ENCODE assay signal across 8 cellular contexts in genomic region chr11:123580557-123581275, GRCh38.
A peak's percentile ranks its signal among the peaks of the same experiment; 100 is the strongest.
DNase-seq lines count a peak whose midpoint lies in the region; ATAC-seq and TF ChIP-seq lines count a peak whose summit lies in the region.

No MANE protein-coding gene starts in this region.

- H3K9me3 ChIP-seq in Loucy (ENCODE audit: insufficient read depth, low read depth, low read length) (no peaks in the 10 kb centered on the region), iPS-20b (ENCODE audit: insufficient read depth, low read depth, low read length) (no peaks in the 10 kb centered on the region)

- H3K27me3 ChIP-seq in GM23338 (ENCODE audit: insufficient read depth) (no peaks in the 10 kb centered on the region), Loucy (ENCODE audit: insufficient read depth, low read length, poor library complexity, severe bottlenecking) (no peaks in the 10 kb centered on the region), iPS-20b (ENCODE audit: insufficient read depth, low read length) (no peaks in the 10 kb centered on the region; the same call in 1 of the 2 replicates)

- H3K9me2 ChIP-seq in GM23338 (ENCODE audit: insufficient read depth) (0 out of 2 replicates have a peak, but pooled peaks cover 5% of the 10 kb centered on the region), Loucy (replicated peaks; ENCODE audit: low read depth, low read length) (no peaks in the 10 kb centered on the region)

- TF ChIP-seq CTCF in GM23338 (conservative IDR thresholded peaks at IDR 0.05; ENCODE audit: low read depth in 2 of 2), result peak; percentile 82 to 99
- peak; percentile 69 for TF ChIP-seq CTCF in Loucy (conservative IDR thresholded peaks at IDR 0.05; ENCODE audit: low read length)
- TF ChIP-seq CTCF in astrocyte of the cerebellum (IDR thresholded peaks at IDR 0.05; ENCODE audit: low read depth, low read length, missing control alignments), result peak; percentile 98

- no peaks in the 10 kb centered on the region for H4K20me1 ChIP-seq in GM23338 (replicated peaks; ENCODE audit: insufficient read depth)
- no peaks in the 10 kb centered on the region for H4K20me1 ChIP-seq in Loucy (ENCODE audit: insufficient read depth, low read length, poor library complexity, severe bottlenecking)

- H3K4me2 ChIP-seq in GM23338 (peak overlapping the region; percentile 74), Loucy (ENCODE audit: low read depth, low read length, poor library complexity, severe bottlenecking) (no peak overlapping the region)

- in situ Hi-C loops in G401 (cut with HindIII; ENCODE audit: low sequenced_read_pairs) (no loop called here), astrocyte of the cerebellum (cut with HindIII; ENCODE audit: low sequenced_read_pairs) (no loop called here)

- DNase-seq in G401 (ENCODE audit: low spot score) (peak; percentile 88), GM23338 (ENCODE audit: low spot score) (peak; percentile 89), T-helper 2 cell (peak; percentile 18 to 66 (median 48)), astrocyte of the cerebellum (ENCODE audit: low read depth) (no peak), pons (ENCODE audit: low spot score) (no peak)
- DNase-seq in stimulated activated CD4-positive, alpha-beta T cell treated with anti-CD3 and anti-CD28 coated beads, Interleukin-1b, Interleukin-23, amount 100 ng/mL, for 24 hours (ENCODE audit: low read depth in 4 of 4, low spot score in 1 of 4), result peak; percentile 35 to 54 (median 41)

- H2AFZ ChIP-seq in GM23338, result no peak overlapping the region
- H2AFZ ChIP-seq in Loucy (ENCODE audit: low read length), result no peak overlapping the region

- H3K4me3 Mint-ChIP-seq in GM23338, result peak overlapping the region; percentile 25

- ATAC-seq in GM23338, result peak; percentile 83

- H3F3A ChIP-seq in GM23338 (replicated peaks; ENCODE audit: low read depth) (no peaks in the 10 kb centered on the region; the same call in 1 of the 2 replicates), Loucy (ENCODE audit: low read depth) (no peaks in the 10 kb centered on the region)

- H3K4me1 ChIP-seq in GM23338 (ENCODE audit: insufficient read depth) (peaks cover 10% of the 10 kb centered on the region), Loucy (ENCODE audit: insufficient read depth, low read length, poor library complexity, severe bottlenecking) (peaks cover 8% of the 10 kb centered on the region), iPS-20b (ENCODE audit: insufficient read depth, low read length) (peaks cover 5% of the 10 kb centered on the region; the same call in 1 of the 2 replicates)

- H3K36me3 Mint-ChIP-seq in GM23338 (ENCODE audit: low read depth), result peaks cover 5% of the 10 kb centered on the region; the same call in 1 of the 3 replicates

- H3K27ac ChIP-seq in GM23338 (ENCODE audit: low read depth) (no peak overlapping the region), iPS-20b (ENCODE audit: low read length) (no peak overlapping the region)

- H3K27ac Mint-ChIP-seq in GM23338, result no peak overlapping the region

- H3K4me1 Mint-ChIP-seq in GM23338, result peaks cover 35% of the 10 kb centered on the region

- peaks cover 15% of the 10 kb centered on the region for H3K27me3 Mint-ChIP-seq in GM23338 (ENCODE audit: insufficient read depth, low read depth, poor library complexity)

- peaks cover 3% of the 10 kb centered on the region; the same call in 1 of the 3 replicates for H3K9me3 Mint-ChIP-seq in GM23338

- H3K9ac ChIP-seq in Loucy (ENCODE audit: low read depth, low read length, poor library complexity, severe bottlenecking), result no peak overlapping the region
- no peak overlapping the region for H3K9ac ChIP-seq in iPS-20b (ENCODE audit: low read depth, low read length)

- H3K36me3 ChIP-seq in GM23338 (ENCODE audit: insufficient read depth) (no peaks in the 10 kb centered on the region), Loucy (ENCODE audit: insufficient read depth, low read length) (peaks cover 42% of the 10 kb centered on the region; the same call in 1 of the 2 replicates), iPS-20b (ENCODE audit: insufficient read depth, low read depth, low read length) (no peaks in the 10 kb centered on the region)

- H3K4me3 ChIP-seq in GM23338, result peak overlapping the region; percentile 39
- H3K4me3 ChIP-seq in Loucy (ENCODE audit: low read length, poor library complexity, severe bottlenecking), result no peak overlapping the region
- H3K4me3 ChIP-seq in astrocyte of the cerebellum (ENCODE audit: low read depth, low read length), result no peak overlapping the region
- peak overlapping the region; percentile 18; the same call in 1 of the 2 replicates for H3K4me3 ChIP-seq in iPS-20b (ENCODE audit: low read length)

- no peaks in the 10 kb centered on the region; the same call in 1 of the 2 replicates for H3K79me2 ChIP-seq in GM23338 (replicated peaks; ENCODE audit: insufficient read depth)
- H3K79me2 ChIP-seq in Loucy (ENCODE audit: insufficient read depth, low read length), result no peaks in the 10 kb centered on the region

TF ChIP-seq in GM23338, 12 proteins besides CTCF, POLR2A, EP300 and RAD21 (continues in another document):
- TF ChIP-seq, protein P1, sequence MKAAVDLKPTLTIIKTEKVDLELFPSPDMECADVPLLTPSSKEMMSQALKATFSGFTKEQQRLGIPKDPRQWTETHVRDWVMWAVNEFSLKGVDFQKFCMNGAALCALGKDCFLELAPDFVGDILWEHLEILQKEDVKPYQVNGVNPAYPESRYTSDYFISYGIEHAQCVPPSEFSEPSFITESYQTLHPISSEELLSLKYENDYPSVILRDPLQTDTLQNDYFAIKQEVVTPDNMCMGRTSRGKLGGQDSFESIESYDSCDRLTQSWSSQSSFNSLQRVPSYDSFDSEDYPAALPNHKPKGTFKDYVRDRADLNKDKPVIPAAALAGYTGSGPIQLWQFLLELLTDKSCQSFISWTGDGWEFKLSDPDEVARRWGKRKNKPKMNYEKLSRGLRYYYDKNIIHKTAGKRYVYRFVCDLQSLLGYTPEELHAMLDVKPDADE (IDR thresholded peaks at IDR 0.05), result no peak
- TF ChIP-seq CREB1 (CRISPR knock-in tag; IDR thresholded peaks at IDR 0.05; ENCODE audit: low read depth), result no peak
- TF ChIP-seq, protein P2, sequence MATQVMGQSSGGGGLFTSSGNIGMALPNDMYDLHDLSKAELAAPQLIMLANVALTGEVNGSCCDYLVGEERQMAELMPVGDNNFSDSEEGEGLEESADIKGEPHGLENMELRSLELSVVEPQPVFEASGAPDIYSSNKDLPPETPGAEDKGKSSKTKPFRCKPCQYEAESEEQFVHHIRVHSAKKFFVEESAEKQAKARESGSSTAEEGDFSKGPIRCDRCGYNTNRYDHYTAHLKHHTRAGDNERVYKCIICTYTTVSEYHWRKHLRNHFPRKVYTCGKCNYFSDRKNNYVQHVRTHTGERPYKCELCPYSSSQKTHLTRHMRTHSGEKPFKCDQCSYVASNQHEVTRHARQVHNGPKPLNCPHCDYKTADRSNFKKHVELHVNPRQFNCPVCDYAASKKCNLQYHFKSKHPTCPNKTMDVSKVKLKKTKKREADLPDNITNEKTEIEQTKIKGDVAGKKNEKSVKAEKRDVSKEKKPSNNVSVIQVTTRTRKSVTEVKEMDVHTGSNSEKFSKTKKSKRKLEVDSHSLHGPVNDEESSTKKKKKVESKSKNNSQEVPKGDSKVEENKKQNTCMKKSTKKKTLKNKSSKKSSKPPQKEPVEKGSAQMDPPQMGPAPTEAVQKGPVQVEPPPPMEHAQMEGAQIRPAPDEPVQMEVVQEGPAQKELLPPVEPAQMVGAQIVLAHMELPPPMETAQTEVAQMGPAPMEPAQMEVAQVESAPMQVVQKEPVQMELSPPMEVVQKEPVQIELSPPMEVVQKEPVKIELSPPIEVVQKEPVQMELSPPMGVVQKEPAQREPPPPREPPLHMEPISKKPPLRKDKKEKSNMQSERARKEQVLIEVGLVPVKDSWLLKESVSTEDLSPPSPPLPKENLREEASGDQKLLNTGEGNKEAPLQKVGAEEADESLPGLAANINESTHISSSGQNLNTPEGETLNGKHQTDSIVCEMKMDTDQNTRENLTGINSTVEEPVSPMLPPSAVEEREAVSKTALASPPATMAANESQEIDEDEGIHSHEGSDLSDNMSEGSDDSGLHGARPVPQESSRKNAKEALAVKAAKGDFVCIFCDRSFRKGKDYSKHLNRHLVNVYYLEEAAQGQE (IDR thresholded peaks at IDR 0.05; ENCODE audit: unreplicated experiment), result no peak
- no peak for TF ChIP-seq EZH2 (IDR thresholded peaks at IDR 0.05; ENCODE audit: low read depth, unreplicated experiment)
- TF ChIP-seq POLR2AphosphoS5 (IDR thresholded peaks at IDR 0.05; ENCODE audit: low read depth), result no peak
- TF ChIP-seq NANOG (IDR thresholded peaks at IDR 0.05; ENCODE audit: borderline replicate concordance), result no peak

Comparison
In these comparisons a context has a peak if more than half of its experiments do, and no peak if none do; other contexts are left out.
1. DNase-seq: peak in G401 (single experiment), GM23338 (single experiment), T-helper 2 cell (5 of 5) and stimulated activated CD4-positive, alpha-beta T cell treated with anti-CD3 and anti-CD28 coated beads, Interleukin-1b, Interleukin-23, amount 100 ng/mL, for 24 hours (4 of 4); none in astrocyte of the cerebellum (single experiment) and pons (single experiment).
2. H3K4me3 ChIP-seq: peak in GM23338 (single experiment) and iPS-20b (single experiment); none in Loucy (single experiment) and astrocyte of the cerebellum (single experiment).
3. Peak in every context shown above with its lines, with median percentiles within 50 percentile points of each other: CTCF ChIP-seq.